Comparison of ENCODE assay signal across 22 cellular contexts in genomic region chr6:99867026-99867425, GRCh38.
"Had no signal": no experiment of that assay in that cellular context is flagged by ENCODE, and none has a peak within 500 bp of the region (broad histone marks: within the 10 kb centered on the region; RNA-seq: fewer than 3 reads in every experiment).

No MANE protein-coding gene starts in this region.

- H3K27me3 ChIP-seq: right lobe of liver, tibial artery had no signal

- H3K4me2 ChIP-seq: neural progenitor cell had no signal

- DNase-seq: activated CD4-positive, alpha-beta T cell treated with anti-CD3 and anti-CD28 coated beads, Interleukin-2, amount 10 ng/mL, durations not matched to agents 7 days and 5 days; activated CD8-positive, alpha-beta memory T cell treated with anti-CD3 and anti-CD28 coated beads, Interleukin-2, amount 10 ng/mL, durations not matched to agents 7 days and 5 days; activated CD8-positive, alpha-beta T cell treated with anti-CD3 and anti-CD28 coated beads for 36 hours; activated gamma-delta T cell; activated naive CD4-positive, alpha-beta T cell treated with anti-CD3 and anti-CD28 coated beads, Interleukin-2, amount 50 U/mL, for 16 hours; activated naive CD8-positive, alpha-beta T cell treated with anti-CD3 and anti-CD28 coated beads, Interleukin-2, amount 50 U/mL, for 24 hours; activated T-cell treated with anti-CD3 and anti-CD28 coated beads for 4 hours; foreskin fibroblast; kidney glomerular epithelial cell; left ventricle myocardium inferior; posterior cingulate gyrus; right lobe of liver; stimulated activated CD4-positive, alpha-beta T cell treated with anti-CD3 and anti-CD28 coated beads, Interleukin-1b, Interleukin-23, amount 100 ng/mL, for 48 hours; substantia nigra; tibial artery had no signal

- H2AFZ ChIP-seq: neural progenitor cell had no signal

- H3K4me3 Mint-ChIP-seq: activated CD4-positive, alpha-beta T cell treated with anti-CD3 and anti-CD28 coated beads, Interleukin-2, amount 10 ng/mL, durations not matched to agents 7 days and 5 days; activated CD8-positive, alpha-beta memory T cell treated with anti-CD3 and anti-CD28 coated beads, Interleukin-2, amount 10 ng/mL, durations not matched to agents 7 days and 5 days; activated CD8-positive, alpha-beta T cell treated with anti-CD3 and anti-CD28 coated beads for 36 hours; activated naive CD8-positive, alpha-beta T cell treated with anti-CD3 and anti-CD28 coated beads, Interleukin-2, amount 50 U/mL, for 24 hours; mesothelial cell of epicardium; naive thymus-derived CD8-positive, alpha-beta T cell; neural progenitor cell; stimulated activated naive CD8-positive, alpha-beta T cell treated with anti-CD3 and anti-CD28 coated beads, Interleukin-15, Interleukin-2, amounts not matched to agents 100 ng/mL and 50 ng/mL, for 24 hours had no signal

- H3K9me3 ChIP-seq: left ventricle myocardium inferior, right lobe of liver, tibial artery had no signal

- H3K27ac Mint-ChIP-seq: activated CD4-positive, alpha-beta T cell treated with anti-CD3 and anti-CD28 coated beads, Interleukin-2, amount 10 ng/mL, durations not matched to agents 7 days and 5 days; activated CD8-positive, alpha-beta memory T cell treated with anti-CD3 and anti-CD28 coated beads, Interleukin-2, amount 10 ng/mL, durations not matched to agents 7 days and 5 days; activated CD8-positive, alpha-beta T cell treated with anti-CD3 and anti-CD28 coated beads for 36 hours; activated naive CD8-positive, alpha-beta T cell treated with anti-CD3 and anti-CD28 coated beads, Interleukin-2, amount 50 U/mL, for 24 hours; mesothelial cell of epicardium; neural progenitor cell; stimulated activated naive CD8-positive, alpha-beta T cell treated with anti-CD3 and anti-CD28 coated beads, Interleukin-15, Interleukin-2, amounts not matched to agents 100 ng/mL and 50 ng/mL, for 24 hours had no signal

- H3K4me1 Mint-ChIP-seq: activated naive CD8-positive, alpha-beta T cell treated with anti-CD3 and anti-CD28 coated beads, Interleukin-2, amount 50 U/mL, for 24 hours; neural progenitor cell had no signal

- H3K36me3 Mint-ChIP-seq: activated CD8-positive, alpha-beta memory T cell treated with anti-CD3 and anti-CD28 coated beads, Interleukin-2, amount 10 ng/mL, durations not matched to agents 7 days and 5 days; mesothelial cell of epicardium; naive thymus-derived CD8-positive, alpha-beta T cell; neural progenitor cell had no signal

- H3K4me1 ChIP-seq: neural progenitor cell, right lobe of liver had no signal

- H3K9me3 Mint-ChIP-seq: activated CD4-positive, alpha-beta T cell treated with anti-CD3 and anti-CD28 coated beads, Interleukin-2, amount 10 ng/mL, durations not matched to agents 7 days and 5 days; activated CD8-positive, alpha-beta T cell treated with anti-CD3 and anti-CD28 coated beads for 36 hours; activated naive CD8-positive, alpha-beta T cell treated with anti-CD3 and anti-CD28 coated beads, Interleukin-2, amount 50 U/mL, for 24 hours; mesothelial cell of epicardium; naive thymus-derived CD8-positive, alpha-beta T cell; neural progenitor cell; stimulated activated naive CD8-positive, alpha-beta T cell treated with anti-CD3 and anti-CD28 coated beads, Interleukin-15, Interleukin-2, amounts not matched to agents 100 ng/mL and 50 ng/mL, for 24 hours had no signal

- ATAC-seq: activated CD4-positive, CD25-positive, alpha-beta regulatory T cell treated with anti-CD3 and anti-CD28 coated beads, Interleukin-2, amount 50 U/mL, for 24 hours; activated CD8-positive, alpha-beta memory T cell treated with anti-CD3 and anti-CD28 coated beads, Interleukin-2, amount 10 ng/mL, durations not matched to agents 7 days and 5 days; activated CD8-positive, alpha-beta T cell treated with anti-CD3 and anti-CD28 coated beads for 36 hours; activated naive CD8-positive, alpha-beta T cell treated with anti-CD3 and anti-CD28 coated beads, Interleukin-2, amount 50 U/mL, for 24 hours; right lobe of liver had no signal

- H3K27ac ChIP-seq: left ventricle myocardium inferior, neural progenitor cell, right lobe of liver, skin epidermis, tibial artery, VCaP had no signal

- H3K36me3 ChIP-seq: left ventricle myocardium inferior, neural progenitor cell, right lobe of liver, tibial artery had no signal

- H3K9ac ChIP-seq: neural progenitor cell had no signal

- H3K4me3 ChIP-seq: left ventricle myocardium inferior, neural progenitor cell, right lobe of liver, skin epidermis, tibial artery had no signal
